7 cellular contexts compared by ENCODE assay signal in genomic region chr19:18274776-18275356, GRCh38. TPM values are rescaled to one million over a fixed set of nuclear protein-coding genes. Genes with fewer than 3 reads are reported as not detected.
DNase-seq lines count a peak whose midpoint lies in the region; ATAC-seq and TF ChIP-seq lines count a peak whose summit lies in the region.

No MANE protein-coding gene starts in this region.

- H3K4me1 Mint-ChIP-seq in effector memory CD8-positive, alpha-beta T cell (ENCODE audit: low read depth in 2 of 2): peaks cover 27 to 31% of the 10 kb centered on the region in 2 donors
- peaks cover 12% of the 10 kb centered on the region for H3K4me1 Mint-ChIP-seq in mesothelial cell of epicardium

- H3K9me3 Mint-ChIP-seq in effector memory CD8-positive, alpha-beta T cell: no peaks in the 10 kb centered on the region
- H3K9me3 Mint-ChIP-seq in mesothelial cell of epicardium: no peaks in the 10 kb centered on the region

- peaks cover 99% of the 10 kb centered on the region for H3K36me3 Mint-ChIP-seq in effector memory CD8-positive, alpha-beta T cell (ENCODE audit: insufficient read depth)
- H3K36me3 Mint-ChIP-seq in mesothelial cell of epicardium: peaks cover 7% of the 10 kb centered on the region

- H3K27me3 ChIP-seq in H7 (ENCODE audit: control insufficient read depth, insufficient read depth, low read length): no peaks in the 10 kb centered on the region
- no peaks in the 10 kb centered on the region for H3K27me3 ChIP-seq in aorta (ENCODE audit: control insufficient read depth in 1 of 2, insufficient read depth in 2 of 2, low read length in 1 of 2)

- H3K9me3 ChIP-seq in aorta (ENCODE audit: control insufficient read depth, low read length): no peaks in the 10 kb centered on the region

- H3K27ac Mint-ChIP-seq in effector memory CD8-positive, alpha-beta T cell: peak overlapping the region; percentile 83 to 96
- H3K27ac Mint-ChIP-seq in mesothelial cell of epicardium: peak overlapping the region; percentile 43

- H3K36me3 ChIP-seq in H7 (replicated peaks; ENCODE audit: control insufficient read depth, insufficient read depth, low read length): peaks cover 7% of the 10 kb centered on the region
- peaks cover 0 to 3% of the 10 kb centered on the region in 2 donors for H3K36me3 ChIP-seq in aorta (ENCODE audit: control insufficient read depth in 1 of 2, insufficient read depth in 2 of 2, low read length in 1 of 2)

- no peak for ATAC-seq in effector memory CD8-positive, alpha-beta T cell (replicated peaks)
- peak; percentile 81 for ATAC-seq in aorta (ENCODE audit: low FRiP score)
- no peak for ATAC-seq in GM21717 (IDR thresholded peaks at IDR 0.05; ENCODE audit: unreplicated experiment)

- H3K4me1 ChIP-seq in aorta (ENCODE audit: control insufficient read depth in 1 of 2, insufficient read depth in 2 of 2, low read length in 2 of 2): peaks cover 0 to 2% of the 10 kb centered on the region in 2 donors

- no peaks in the 10 kb centered on the region for H3K27me3 Mint-ChIP-seq in effector memory CD8-positive, alpha-beta T cell
- no peaks in the 10 kb centered on the region for H3K27me3 Mint-ChIP-seq in mesothelial cell of epicardium (ENCODE audit: low read depth)

- H3K4me3 ChIP-seq in H7 (ENCODE audit: insufficient read depth, low read depth, low read length): no peak overlapping the region
- no peak overlapping the region for H3K4me3 ChIP-seq in aorta (ENCODE audit: low read length in 2 of 2)

- WGBS in aorta, 2 donors: 5% methylated on average over 11 to 13 of the region's 13 CpGs

- peak overlapping the region; percentile 23 to 58 for H3K4me3 Mint-ChIP-seq in effector memory CD8-positive, alpha-beta T cell
- H3K4me3 Mint-ChIP-seq in mesothelial cell of epicardium: no peak overlapping the region

- peak overlapping the region in 1 of 2 donors; percentile 14 for H3K27ac ChIP-seq in aorta (ENCODE audit: low read depth in 1 of 2, low read length in 2 of 2)

- TF ChIP-seq CTCF in mesothelial cell of epicardium (IDR thresholded peaks at IDR 0.05; ENCODE audit: unreplicated experiment): no peak

- DNase-seq in H7 (peak; percentile 68), RPMI7951 (ENCODE audit: low read depth) (peak; percentile 94), mesothelial cell of epicardium (ENCODE audit: low spot score in 2 of 2, unreplicated experiment in 2 of 2) (no peak), aorta (peak; percentile 90 to 94), NCI-H1092 treated with DMSO at 0.1 percent for 48 hours (lab: John Stamatoyannopoulos, UW) (no peak)
- DNase-seq in effector memory CD8-positive, alpha-beta T cell: no peak

- intact Hi-C loops in aorta (cut with DNase I): loop anchor here in 1 of 2 donors (1.0 kb wide), 1 partner anchor 52 kb away; no protein-coding TSS in a partner anchor

RNA-seq across cellular contexts. Expression of gene IQCN, which starts 0.6 kb away (rescaled TPM):
- total RNA-seq in H7 (2014; rRNA removed; shearing (Covaris generic)): 0.55 and 0.76 TPM in 2 replicates
- total RNA-seq in RPMI7951 (2014; rRNA removed; shearing (Covaris generic)): 0.29 and 0.36 TPM in 2 replicates
- total RNA-seq in mesothelial cell of epicardium (14.8 to 17.1 TPM (median 16.8 TPM) in 3 replicates), aorta (10 to 100 TPM in 1 of 2 donors, 1 to 10 TPM in 1; 8.1 to 12.2 TPM)
- polyA plus RNA-seq in aorta: 10 to 100 TPM in 1 of 2 donors, 1 to 10 TPM in 1; 4.5 to 20.7 TPM

RNA-seq across cellular contexts. Expression of gene JUND, which starts 6.6 kb away (rescaled TPM):
- total RNA-seq in H7 (2014; rRNA removed; shearing (Covaris generic)): 173 and 181 TPM in 2 replicates
- 22.0 and 60.8 TPM in 2 replicates for total RNA-seq in RPMI7951 (2014; rRNA removed; shearing (Covaris generic))
- total RNA-seq in mesothelial cell of epicardium (274 to 284 TPM (median 276 TPM) in 3 replicates), aorta (100 to 1,000 TPM; 214 to 492 TPM)
- polyA plus RNA-seq in aorta: 100 to 1,000 TPM in 1 of 2 donors, 10 to 100 TPM in 1; 62.6 to 161 TPM

RNA-seq across cellular contexts. Expression of gene LSM4, which starts 48.0 kb away (rescaled TPM):
- 787 and 838 TPM in 2 replicates for total RNA-seq in H7 (2014; rRNA removed; shearing (Covaris generic))
- 385 and 496 TPM in 2 replicates for total RNA-seq in RPMI7951 (2014; rRNA removed; shearing (Covaris generic))
- 112 to 119 TPM (median 114 TPM) in 3 replicates for total RNA-seq in mesothelial cell of epicardium
- total RNA-seq in aorta: 10 to 100 TPM; 32.2 to 34.5 TPM
- 10 to 100 TPM; 58.6 to 91.8 TPM for polyA plus RNA-seq in aorta

RNA-seq across cellular contexts. Expression of gene PDE4C, which starts 48.6 kb away (rescaled TPM):
- total RNA-seq in H7 (2014; rRNA removed; shearing (Covaris generic)): 0.52 and 1.4 TPM in 2 replicates
- 0.10 and 0.60 TPM in 2 replicates for total RNA-seq in RPMI7951 (2014; rRNA removed; shearing (Covaris generic))
- 0.70 to 1.4 TPM (median 0.93 TPM) in 3 replicates for total RNA-seq in mesothelial cell of epicardium
- total RNA-seq in aorta: 1 to 10 TPM; 1.7 to 2.3 TPM
- polyA plus RNA-seq in aorta: under 1 TPM; 0.03 to 0.25 TPM

Comparison
In these comparisons a context has a peak if more than half of its experiments do, and no peak if none do; other contexts are left out.
1. DNase-seq: peak in H7 (single experiment), RPMI7951 (single experiment) and aorta (2 of 2); none in effector memory CD8-positive, alpha-beta T cell (0 of 3), mesothelial cell of epicardium (0 of 2) and NCI-H1092 treated with DMSO at 0.1 percent for 48 hours (single experiment).